23 cellular contexts compared by ENCODE assay signal in genomic region chr5:74372502-74373445, GRCh38.
"Had no signal": no experiment of that assay in that cellular context is flagged by ENCODE, and none has a peak within 500 bp of the region (broad histone marks: within the 10 kb centered on the region; RNA-seq: fewer than 3 reads in every experiment).

No MANE protein-coding gene starts in this region.

- H3K9me3 Mint-ChIP-seq: activated B cell treated with CpG ODN at 0.5 μM for 24 hours; activated naive CD4-positive, alpha-beta T cell treated with anti-CD3 and anti-CD28 coated beads, Interleukin-2, amount 50 U/mL, for 72 hours; activated T-cell treated with anti-CD3 and anti-CD28 coated beads, Interleukin-2, amount 50 U/mL, for 24 hours; activated T-helper 17 cell treated with anti-CD3 and anti-CD28 coated beads, Interleukin-2, amount 50 U/mL, for 72 hours; endodermal cell; immature natural killer cell; stimulated activated naive CD8-positive, alpha-beta T cell treated with anti-CD3 and anti-CD28 coated beads, Interleukin-15, Interleukin-2, amounts not matched to agents 100 ng/mL and 50 ng/mL, for 24 hours had no signal

- DNase-seq: activated B cell treated with CpG ODN at 0.5 μM for 24 hours; activated CD4-positive, alpha-beta T cell treated with anti-CD3 and anti-CD28 coated beads for 36 hours; activated CD4-positive, alpha-beta T cell treated with anti-CD3 and anti-CD28 coated beads, Interleukin-2, amount 50 U/mL, for 4 hours; activated CD8-positive, alpha-beta memory T cell treated with anti-CD3 and anti-CD28 coated beads for 24 hours; activated CD8-positive, alpha-beta memory T cell treated with anti-CD3 and anti-CD28 coated beads, Interleukin-2, amount 50 U/mL, for 4 hours; activated T-cell treated with anti-CD3 and anti-CD28 coated beads, Interleukin-2, amount 50 U/mL, for 24 hours; aorta; central memory CD4-positive, alpha-beta T cell; endodermal cell; foreskin melanocyte; glutamatergic neuron; immature natural killer cell; left ventricle myocardium inferior; naive thymus-derived CD8-positive, alpha-beta T cell; stimulated activated CD4-positive, alpha-beta T cell treated with anti-CD3 and anti-CD28 coated beads, Interleukin-1b, Interleukin-23, amount 100 ng/mL, for 48 hours; substantia nigra; T-helper 1 cell; thyroid gland had no signal

- H3K4me2 ChIP-seq: hepatocyte had no signal

- H2AFZ ChIP-seq: hepatocyte had no signal

- H3K27ac ChIP-seq: hepatocyte, left ventricle myocardium inferior, thyroid gland had no signal

- H3K27ac Mint-ChIP-seq: activated B cell treated with CpG ODN at 0.5 μM for 24 hours; activated CD4-positive, alpha-beta T cell treated with anti-CD3 and anti-CD28 coated beads for 36 hours; activated naive CD4-positive, alpha-beta T cell treated with anti-CD3 and anti-CD28 coated beads, Interleukin-2, amount 50 U/mL, for 72 hours; activated T-cell treated with anti-CD3 and anti-CD28 coated beads, Interleukin-2, amount 50 U/mL, for 24 hours; activated T-helper 17 cell treated with anti-CD3 and anti-CD28 coated beads, Interleukin-2, amount 50 U/mL, for 72 hours; endodermal cell; immature natural killer cell; naive thymus-derived CD8-positive, alpha-beta T cell; progenitor cell of endocrine pancreas; stimulated activated naive CD8-positive, alpha-beta T cell treated with anti-CD3 and anti-CD28 coated beads, Interleukin-15, Interleukin-2, amounts not matched to agents 100 ng/mL and 50 ng/mL, for 24 hours had no signal

- H3K4me3 ChIP-seq: hepatocyte, left ventricle myocardium inferior, thyroid gland had no signal

- H3K4me1 Mint-ChIP-seq: activated B cell treated with CpG ODN at 0.5 μM for 24 hours; activated CD4-positive, alpha-beta T cell treated with anti-CD3 and anti-CD28 coated beads for 36 hours; activated T-helper 17 cell treated with anti-CD3 and anti-CD28 coated beads, Interleukin-2, amount 50 U/mL, for 72 hours; immature natural killer cell; naive thymus-derived CD8-positive, alpha-beta T cell had no signal

- H3K36me3 ChIP-seq: left ventricle myocardium inferior, thyroid gland had no signal

- H3K27me3 ChIP-seq: hepatocyte, thyroid gland had no signal

- H3K9me3 ChIP-seq: thyroid gland had no signal

- H3K27me3 Mint-ChIP-seq: progenitor cell of endocrine pancreas had no signal

- H3K4me1 ChIP-seq: thyroid gland had no signal

- H3K79me2 ChIP-seq: hepatocyte had no signal

- H3K4me3 Mint-ChIP-seq: activated B cell treated with CpG ODN at 0.5 μM for 24 hours; activated CD4-positive, alpha-beta T cell treated with anti-CD3 and anti-CD28 coated beads for 36 hours; activated T-cell treated with anti-CD3 and anti-CD28 coated beads, Interleukin-2, amount 50 U/mL, for 24 hours; activated T-helper 17 cell treated with anti-CD3 and anti-CD28 coated beads, Interleukin-2, amount 50 U/mL, for 72 hours; endodermal cell; immature natural killer cell; naive thymus-derived CD8-positive, alpha-beta T cell; stimulated activated naive CD8-positive, alpha-beta T cell treated with anti-CD3 and anti-CD28 coated beads, Interleukin-15, Interleukin-2, amounts not matched to agents 100 ng/mL and 50 ng/mL, for 24 hours had no signal

- H3K36me3 Mint-ChIP-seq: activated naive CD4-positive, alpha-beta T cell treated with anti-CD3 and anti-CD28 coated beads, Interleukin-2, amount 50 U/mL, for 72 hours; immature natural killer cell; naive thymus-derived CD8-positive, alpha-beta T cell had no signal
